9 cellular contexts compared by ENCODE assay signal in the genomic region with DNA sequence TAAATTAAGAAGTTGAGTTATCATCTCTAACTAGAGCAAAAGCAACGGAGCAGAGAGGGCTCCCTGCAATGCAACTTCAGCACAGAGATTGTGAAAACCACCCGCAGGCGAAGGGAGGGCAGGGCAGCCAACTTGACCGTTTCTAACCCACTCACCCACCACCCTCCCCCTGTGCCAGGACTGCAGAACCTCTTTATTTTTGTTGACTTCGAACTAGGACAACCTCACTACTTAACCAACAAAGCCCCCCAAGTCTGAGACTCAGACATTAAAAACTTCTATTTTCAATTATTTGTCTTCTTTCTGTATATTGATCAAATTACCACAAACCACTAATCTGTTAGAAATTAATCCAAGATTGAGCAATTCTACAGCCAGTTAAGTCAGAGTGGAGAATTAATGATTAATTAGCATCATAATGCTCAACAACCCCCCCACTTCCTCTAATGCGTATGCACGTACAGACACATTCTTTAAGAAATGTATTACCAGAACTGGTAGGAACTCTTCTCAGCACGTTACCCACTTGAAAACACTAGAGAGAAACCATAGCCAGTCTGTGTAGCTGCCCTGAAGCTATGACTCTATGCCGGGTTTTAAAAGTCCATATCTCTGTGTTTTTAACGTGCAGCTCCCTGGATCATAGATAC. TPM values are rescaled to one million over a fixed set of nuclear protein-coding genes. Genes with fewer than 3 reads are reported as not detected.
A peak's percentile ranks its signal among the peaks of the same experiment; 100 is the strongest.
DNase-seq lines count a peak whose midpoint lies in the region; ATAC-seq and TF ChIP-seq lines count a peak whose summit lies in the region.
"Had no signal": no experiment of that assay in that cellular context is flagged by ENCODE, and none has a peak within 500 bp of the region (broad histone marks: within the 10 kb centered on the region; RNA-seq: fewer than 3 reads in every experiment).

No MANE protein-coding gene starts in this region.

- TF ChIP-seq CTCF in AG10803 (conservative IDR thresholded peaks at IDR 0.05; ENCODE audit: low read length), result peak; percentile 38
- peak; percentile 20; the same call in 1 of the 2 replicates for TF ChIP-seq CTCF in WI38 (IDR thresholded peaks at IDR 0.05; ENCODE audit: low read depth, low read length)
- peak in 1 of 4 donors; percentile 7 for TF ChIP-seq CTCF in right lobe of liver (IDR thresholded peaks at IDR 0.05)

- DNase-seq in AG10803 (ENCODE audit: low read depth) (peak; percentile 64), right lobe of liver (peak; percentile 66 to 84 (median 82)), GOT3 (lab: John Stamatoyannopoulos, UW) (no peak)
- no peak for DNase-seq in activated naive CD4-positive, alpha-beta T cell treated with anti-CD3 and anti-CD28 coated beads, Interleukin-2, amount 50 U/mL, for 72 hours (ENCODE audit: low spot score in 2 of 2)
- no peak for DNase-seq in stimulated activated CD4-positive, alpha-beta T cell treated with anti-CD3 and anti-CD28 coated beads, Interleukin-2, amount 100 ng/mL, for 24 hours

- H3K4me3 ChIP-seq in AG10803 (ENCODE audit: low read length), result peak overlapping the region; percentile 34
- peak overlapping the region; percentile 86 for H3K4me3 ChIP-seq in WI38 (ENCODE audit: low read depth, low read length)
- H3K4me3 ChIP-seq in right lobe of liver, result peak overlapping the region; percentile 58 to 87 (median 68)

- no peak overlapping the region for H3K27ac Mint-ChIP-seq in activated naive CD4-positive, alpha-beta T cell treated with anti-CD3 and anti-CD28 coated beads, Interleukin-2, amount 50 U/mL, for 72 hours

- no peaks in the 10 kb centered on the region for H3K36me3 ChIP-seq in right lobe of liver

- intact Hi-C loops in right lobe of liver (cut with DNase I), result no loop called here

- H3K4me1 ChIP-seq in right lobe of liver, result peaks cover 0 to 62% (median 20%) of the 10 kb centered on the region in 4 donors

- WGBS in right lobe of liver (ENCODE audit: insufficient coverage, low coverage, low lambda C conversion rate, missing lambda C conversion rate), result 8% methylated on average over 10 of the region's 10 CpGs

- peak overlapping the region; percentile 71 to 92 (median 87) for H3K27ac ChIP-seq in right lobe of liver

- H3K9me3 Mint-ChIP-seq in activated naive CD4-positive, alpha-beta T cell treated with anti-CD3 and anti-CD28 coated beads, Interleukin-2, amount 50 U/mL, for 72 hours, result no peaks in the 10 kb centered on the region
- H3K9me3 Mint-ChIP-seq: central memory CD8-positive, alpha-beta T cell had no signal

- ATAC-seq in GM21786 (IDR thresholded peaks at IDR 0.05; ENCODE audit: unreplicated experiment), result peak; percentile 36
- peak; percentile 45 to 64 (median 60) for ATAC-seq in right lobe of liver
- ATAC-seq in HG03342 (IDR thresholded peaks at IDR 0.05; ENCODE audit: unreplicated experiment), result no peak
- ATAC-seq in activated naive CD4-positive, alpha-beta T cell treated with anti-CD3 and anti-CD28 coated beads, Interleukin-2, amount 50 U/mL, for 72 hours, result no peak

- TF ChIP-seq POLR2A in right lobe of liver (IDR thresholded peaks at IDR 0.05), result no peak

- no peaks in the 10 kb centered on the region for H3K36me3 Mint-ChIP-seq in activated naive CD4-positive, alpha-beta T cell treated with anti-CD3 and anti-CD28 coated beads, Interleukin-2, amount 50 U/mL, for 72 hours

- H3K9me3 ChIP-seq in right lobe of liver, result no peaks in the 10 kb centered on the region

- H3K27me3 ChIP-seq in right lobe of liver, result no peaks in the 10 kb centered on the region

RNA-seq across cellular contexts. Expression of gene MGLL, which starts 2.0 kb away (rescaled TPM):
- total RNA-seq in right lobe of liver, result 100 to 1,000 TPM in 5 of 6 experiments, 10 to 100 TPM in 1; 97.0 to 168 (median 115) TPM
- total RNA-seq in activated naive CD4-positive, alpha-beta T cell treated with anti-CD3 and anti-CD28 coated beads, Interleukin-2, amount 50 U/mL, for 72 hours, result under 1 TPM; 0.14 to 0.29 TPM

Comparison
In these comparisons a context has a peak if more than half of its experiments do, and no peak if none do; other contexts are left out.
1. DNase-seq: peak in AG10803 (single experiment) and right lobe of liver (3 of 3); none in activated naive CD4-positive, alpha-beta T cell treated with anti-CD3 and anti-CD28 coated beads, Interleukin-2, amount 50 U/mL, for 72 hours (0 of 2), stimulated activated CD4-positive, alpha-beta T cell treated with anti-CD3 and anti-CD28 coated beads, Interleukin-2, amount 100 ng/mL, for 24 hours (0 of 2) and GOT3 (single experiment).
2. H3K4me3 ChIP-seq: peak in every context shown above with its lines; median percentile 86 in WI38; 68 in right lobe of liver; 34 in AG10803.
3. ATAC-seq: peak in GM21786 (single experiment) and right lobe of liver (4 of 4); none in HG03342 (single experiment) and activated naive CD4-positive, alpha-beta T cell treated with anti-CD3 and anti-CD28 coated beads, Interleukin-2, amount 50 U/mL, for 72 hours (0 of 2).
4. RNA of gene MGLL, which starts 2.0 kb away (total RNA-seq): 97.0 to 168 TPM in right lobe of liver; 0.14 to 0.29 TPM in activated naive CD4-positive, alpha-beta T cell treated with anti-CD3 and anti-CD28 coated beads, Interleukin-2, amount 50 U/mL, for 72 hours; every median in the first group is over 10 times any median in the second.